11 cellular contexts compared by ENCODE assay signal in genomic region chr18:34729740-34730338, GRCh38. TPM values are rescaled to one million over a fixed set of nuclear protein-coding genes. Genes with fewer than 3 reads are reported as not detected.
DNase-seq lines count a peak whose midpoint lies in the region; ATAC-seq, FAIRE-seq and TF ChIP-seq lines count a peak whose summit lies in the region.
"Had no signal": no experiment of that assay in that cellular context is flagged by ENCODE, and none has a peak within 500 bp of the region (broad histone marks: within the 10 kb centered on the region; RNA-seq: fewer than 3 reads in every experiment).

No MANE protein-coding gene starts in this region.

- intact Hi-C loops in left cardiac atrium (cut with DNase I) (no loop called here), sciatic nerve (cut with DNase I) (no loop called here)

- ATAC-seq in left cardiac atrium (peak; percentile 72 to 73), sciatic nerve (peak; percentile 42), GM21528 (IDR thresholded peaks at IDR 0.05; ENCODE audit: low FRiP score, unreplicated experiment) (no peak)
- ATAC-seq: effector memory CD8-positive, alpha-beta T cell had no signal

- no peak for DNase-seq in D721Med (ENCODE audit: insufficient read length, low spot score)
- DNase-seq in OCI-M1 (lab: John Stamatoyannopoulos, UW): peak; percentile 74
- no peak for DNase-seq in left cardiac atrium
- DNase-seq in sciatic nerve (ENCODE audit: low spot score): no peak
- no peak for DNase-seq in SIG-M5 treated with dmso at 0.1 percent for 504 hours (lab: John Stamatoyannopoulos, UW; ENCODE audit: unreplicated experiment)
- no peak for DNase-seq in DMS153 treated with DMSO at 0.1 percent for 48 hours (lab: John Stamatoyannopoulos, UW; ENCODE audit: unreplicated experiment)
- DNase-seq in 8988T: no peak
- DNase-seq: DMS 273 treated with DMSO at 0.1 percent for 48 hours; effector memory CD8-positive, alpha-beta T cell; stimulated activated CD4-positive, alpha-beta T cell treated with anti-CD3 and anti-CD28 coated beads, Interleukin-12 subunit alpha, Interleukin-12 subunit beta, amount 100 ng/mL, for 4 hours had no signal

- FAIRE-seq in D721Med (lab: Jason Lieb, UNC): peak; percentile 77

- TF ChIP-seq CTCF in D721Med (IDR thresholded peaks at IDR 0.05; ENCODE audit: insufficient read depth, missing control alignments): no peak

RNA-seq across cellular contexts. Expression of gene DTNA, which starts 19.7 kb away (rescaled TPM):
- 100 to 1,000 TPM; 113 to 128 TPM for total RNA-seq in left cardiac atrium
- 81.8 TPM for total RNA-seq in sciatic nerve
